Comparison of ENCODE assay signal across 8 cellular contexts in genomic region chr6:111805511-111806181, GRCh38.
DNase-seq lines count a peak whose midpoint lies in the region; ATAC-seq and TF ChIP-seq lines count a peak whose summit lies in the region.

No MANE protein-coding gene starts in this region.

- POLR2A ChIA-PET in Caco-2 (lab: Charles Lee) = no interaction called here

- H3K4me3 Mint-ChIP-seq in Caco-2 (ENCODE audit: unreplicated experiment) = no peak overlapping the region

- H3K36me3 ChIP-seq in stomach (no peaks in the 10 kb centered on the region), aorta (ENCODE audit: control insufficient read depth in 1 of 2, insufficient read depth in 2 of 2, low read length in 1 of 2) (no peaks in the 10 kb centered on the region), Caco-2 (ENCODE audit: control insufficient read depth, insufficient read depth, low read length) (no peaks in the 10 kb centered on the region)

- intact Hi-C loops in stomach (cut with DNase I; ENCODE audit: low total_unique reads) = loop anchor here (10.0 kb wide), 1 partner anchor 339 kb away; no protein-coding TSS in a partner anchor
- intact Hi-C loops in aorta (cut with DNase I) = no loop called here
- intact Hi-C loops in Caco-2 (cut with micrococcal nuclease; ENCODE audit: unreplicated experiment) = no loop called here

- no peaks in the 10 kb centered on the region for H3K9me3 Mint-ChIP-seq in Caco-2 (ENCODE audit: unreplicated experiment)

- H3K4me1 ChIP-seq in stomach (peaks cover 17 to 50% (median 38%) of the 10 kb centered on the region in 4 donors), aorta (ENCODE audit: control insufficient read depth in 1 of 2, insufficient read depth in 2 of 2, low read length in 2 of 2) (no peaks in the 10 kb centered on the region), Caco-2 (no peaks in the 10 kb centered on the region)

- H3K27ac ChIP-seq in stomach (peak overlapping the region in 4 of 5 donors; percentile 47 to 81 (median 67)), aorta (ENCODE audit: low read depth in 1 of 2, low read length in 2 of 2) (no peak overlapping the region)

- TF ChIP-seq EP300 in stomach (IDR thresholded peaks at IDR 0.05) = no peak

- BruUV-seq in Caco-2 (replicated peaks; lab: Mats Ljungman, UMichigan) = no TSS peak

- no peaks in the 10 kb centered on the region for H3K27me3 ChIP-seq in stomach
- no peaks in the 10 kb centered on the region for H3K27me3 ChIP-seq in aorta (ENCODE audit: control insufficient read depth in 1 of 2, insufficient read depth in 2 of 2, low read length in 1 of 2)
- no peaks in the 10 kb centered on the region for H3K27me3 ChIP-seq in Caco-2 (replicated peaks; ENCODE audit: control insufficient read depth, insufficient read depth, low read length)

- no peaks in the 10 kb centered on the region for H3K4me1 Mint-ChIP-seq in Caco-2 (ENCODE audit: low read depth, unreplicated experiment)

- CTCF ChIA-PET in Caco-2 (lab: Charles Lee) = no interaction called here

- H3K4me3 ChIP-seq in fibroblast of villous mesenchyme (ENCODE audit: low read depth, low read length) = no peak overlapping the region
- no peak overlapping the region for H3K4me3 ChIP-seq in stomach
- H3K4me3 ChIP-seq in aorta (ENCODE audit: low read length in 2 of 2) = no peak overlapping the region
- no peak overlapping the region for H3K4me3 ChIP-seq in Caco-2 (ENCODE audit: low read depth, low read length)

- H3K36me3 Mint-ChIP-seq in Caco-2 (ENCODE audit: insufficient read depth, unreplicated experiment) = no peaks in the 10 kb centered on the region

- ATAC-seq in HG03139 (IDR thresholded peaks at IDR 0.05; ENCODE audit: unreplicated experiment) (peak; percentile 50), aorta (ENCODE audit: low FRiP score) (no peak)

- H3K27me3 Mint-ChIP-seq in Caco-2 (ENCODE audit: insufficient read depth, unreplicated experiment) = peaks cover 3% of the 10 kb centered on the region

- 57 to 82% (median 74%) methylated on average over 7 of the region's 7 CpGs for WGBS in stomach, 5 donors
- 86 to 88% methylated on average over 7 of the region's 7 CpGs for WGBS in aorta, 2 donors

- TF ChIP-seq CTCF in fibroblast of villous mesenchyme (IDR thresholded peaks at IDR 0.05; ENCODE audit: insufficient read depth, low read depth, low read length) (no peak), stomach (IDR thresholded peaks at IDR 0.05) (no peak), Caco-2 (IDR thresholded peaks at IDR 0.05; ENCODE audit: insufficient read depth in 1 of 2, low read depth in 1 of 2, low read length in 1 of 2, severe bottlenecking in 1 of 2, unreplicated experiment in 1 of 2) (no peak)

- DNase-seq in stimulated activated naive CD4-positive, alpha-beta T cell treated with Interleukin-2 at 50 U/mL for 16 hours (lab: John Stamatoyannopoulos, UW) = peak; percentile 63
- no peak for DNase-seq in stimulated activated naive CD4-positive, alpha-beta T cell (lab: John Stamatoyannopoulos, UW)
- peak; percentile 41 to 47 for DNase-seq in activated CD4-positive, alpha-beta T cell treated with anti-CD3 and anti-CD28 coated beads, Interleukin-2, amount 50 U/mL, for 4 hours
- DNase-seq in fibroblast of villous mesenchyme (ENCODE audit: low read depth) (peak; percentile 73), stomach (no peak), aorta (no peak), Caco-2 (no peak)

- H3K27ac Mint-ChIP-seq in Caco-2 (ENCODE audit: unreplicated experiment) = no peak overlapping the region

- H3K9me3 ChIP-seq in stomach (no peaks in the 10 kb centered on the region), aorta (ENCODE audit: control insufficient read depth, low read length) (no peaks in the 10 kb centered on the region), Caco-2 (no peaks in the 10 kb centered on the region)

- TF ChIP-seq POLR2A in stomach (IDR thresholded peaks at IDR 0.05) = no peak

Comparison
In these comparisons a context has a peak if more than half of its experiments do, and no peak if none do; other contexts are left out.
1. DNase-seq: peak in stimulated activated naive CD4-positive, alpha-beta T cell treated with Interleukin-2 at 50 U/mL for 16 hours (single experiment), activated CD4-positive, alpha-beta T cell treated with anti-CD3 and anti-CD28 coated beads, Interleukin-2, amount 50 U/mL, for 4 hours (2 of 2) and fibroblast of villous mesenchyme (single experiment); none in stimulated activated naive CD4-positive, alpha-beta T cell (0 of 6), stomach (single experiment), aorta (0 of 2) and Caco-2 (0 of 2).
2. H3K27ac ChIP-seq: peak in stomach (4 of 5); none in aorta (0 of 2).